Comparison of ENCODE assay signal across 1 cellular context in genomic region chr14:101288436-101289229, GRCh38.
A peak's percentile ranks its signal among the peaks of the same experiment; 100 is the strongest.
TF ChIP-seq lines count a peak whose summit lies in the region.

No MANE protein-coding gene starts in this region.

TF ChIP-seq in HepG2, 621 proteins besides CTCF, POLR2A, EP300 and RAD21 (continued from another document and continues in another):
- TF ChIP-seq ZNF605 (CRISPR knock-in tag; IDR thresholded peaks at IDR 0.05) (peak; percentile 52), NFKBIZ (CRISPR knock-in tag; IDR thresholded peaks at IDR 0.05) (peak; percentile 90), ZNF24 (IDR thresholded peaks at IDR 0.05) (peak; percentile 75; the same call in 1 of the 2 replicates), ATRX (CRISPR knock-in tag; IDR thresholded peaks at IDR 0.05; ENCODE audit: borderline replicate concordance) (no peak), ZNF878 (CRISPR knock-in tag; IDR thresholded peaks at IDR 0.05) (peak; percentile 73), TFE3 (CRISPR knock-in tag; IDR thresholded peaks at IDR 0.05) (peak; percentile 67), STAT5B (CRISPR knock-in tag; IDR thresholded peaks at IDR 0.05) (0 out of 2 replicates have a peak, but pooled peaks have one; percentile 29), ZBTB14 (CRISPR knock-in tag; IDR thresholded peaks at IDR 0.05) (no peak), MEIS1 (CRISPR knock-in tag; IDR thresholded peaks at IDR 0.05; ENCODE audit: borderline replicate concordance) (no peak; the same call in none of the 2 replicates), SMAD3 (CRISPR knock-in tag; IDR thresholded peaks at IDR 0.05) (peak; percentile 64), MIER3 (CRISPR knock-in tag; IDR thresholded peaks at IDR 0.05; ENCODE audit: borderline replicate concordance) (peak; percentile 96), ATAD3A (CRISPR knock-in tag; IDR thresholded peaks at IDR 0.05) (no peak), JUN (CRISPR knock-in tag; IDR thresholded peaks at IDR 0.05) (peak; percentile 80; the same call in 1 of the 2 replicates), ZNF253 (CRISPR knock-in tag; IDR thresholded peaks at IDR 0.05; ENCODE audit: borderline replicate concordance) (no peak), ATF3 (CRISPR knock-in tag; IDR thresholded peaks at IDR 0.05) (no peak; the same call in 1 of the 2 replicates), ZNF749 (CRISPR knock-in tag; IDR thresholded peaks at IDR 0.05; ENCODE audit: borderline replicate concordance) (peak; percentile 90; the same call in 1 of the 2 replicates), HBP1 (CRISPR knock-in tag; IDR thresholded peaks at IDR 0.05; ENCODE audit: low read depth) (peak; percentile 53; the same call in 1 of the 2 replicates), ZNF513 (CRISPR knock-in tag; conservative IDR thresholded peaks at IDR 0.05) (no peak), MBD4 (IDR thresholded peaks at IDR 0.05; ENCODE audit: borderline replicate concordance, low read length) (no peak), ARNT2 (CRISPR knock-in tag; IDR thresholded peaks at IDR 0.05; ENCODE audit: low read depth) (peak; percentile 56; the same call in 1 of the 2 replicates), ZBTB7A (CRISPR knock-in tag; IDR thresholded peaks at IDR 0.05) (peak; percentile 87; the same call in 1 of the 2 replicates), KLF16 (CRISPR knock-in tag; IDR thresholded peaks at IDR 0.05) (peak in 1 of 2 experiments; percentile 24; a peak in 1 of 4 replicates), BRD4 (CRISPR knock-in tag; IDR thresholded peaks at IDR 0.05) (no peak), ZNF367 (CRISPR knock-in tag; IDR thresholded peaks at IDR 0.05; ENCODE audit: borderline replicate concordance) (no peak), HMGXB4 (CRISPR knock-in tag; IDR thresholded peaks at IDR 0.05; ENCODE audit: borderline replicate concordance in 1 of 2, low read depth in 1 of 2) (peak in 1 of 2 experiments; percentile 50; a peak in 2 of 4 replicates), ZFP36 (IDR thresholded peaks at IDR 0.05; ENCODE audit: borderline replicate concordance, low read depth, low read length, partially characterized antibody) (no peak), MEF2D (CRISPR knock-in tag; IDR thresholded peaks at IDR 0.05) (peak; percentile 62; the same call in 1 of the 2 replicates), MED13 (CRISPR knock-in tag; IDR thresholded peaks at IDR 0.05) (no peak; the same call in 1 of the 2 replicates), ZFP82 (CRISPR knock-in tag; IDR thresholded peaks at IDR 0.05; ENCODE audit: borderline replicate concordance) (no peak; the same call in 1 of the 2 replicates), ZEB1 (IDR thresholded peaks at IDR 0.05; ENCODE audit: insufficient replicate concordance, low read depth) (peak; percentile 28), NFATC3 (CRISPR knock-in tag; IDR thresholded peaks at IDR 0.05) (no peak), ZNF598 (CRISPR knock-in tag; IDR thresholded peaks at IDR 0.05; ENCODE audit: borderline replicate concordance) (0 out of 2 replicates have a peak, but pooled peaks have one; percentile 51), SRY (CRISPR knock-in tag; IDR thresholded peaks at IDR 0.05) (peak; percentile 36; the same call in 1 of the 2 replicates), KDM5B (CRISPR knock-in tag; IDR thresholded peaks at IDR 0.05; ENCODE audit: borderline replicate concordance) (peak; percentile 77), HMGA1 (CRISPR knock-in tag; conservative IDR thresholded peaks at IDR 0.05) (no peak), SP4 (CRISPR knock-in tag; IDR thresholded peaks at IDR 0.05) (no peak; the same call in 1 of the 2 replicates), ZNF562 (CRISPR knock-in tag; IDR thresholded peaks at IDR 0.05; ENCODE audit: borderline replicate concordance) (no peak), PPARG (CRISPR knock-in tag; conservative IDR thresholded peaks at IDR 0.05) (peak; percentile 69; the same call in 1 of the 2 replicates), ZNF557 (CRISPR knock-in tag; IDR thresholded peaks at IDR 0.05) (no peak), RARA (CRISPR knock-in tag; IDR thresholded peaks at IDR 0.05) (peak; percentile 97), ZNF790 (CRISPR knock-in tag; IDR thresholded peaks at IDR 0.05; ENCODE audit: borderline replicate concordance) (no peak; the same call in 1 of the 2 replicates)
- TF ChIP-seq, protein P1, sequence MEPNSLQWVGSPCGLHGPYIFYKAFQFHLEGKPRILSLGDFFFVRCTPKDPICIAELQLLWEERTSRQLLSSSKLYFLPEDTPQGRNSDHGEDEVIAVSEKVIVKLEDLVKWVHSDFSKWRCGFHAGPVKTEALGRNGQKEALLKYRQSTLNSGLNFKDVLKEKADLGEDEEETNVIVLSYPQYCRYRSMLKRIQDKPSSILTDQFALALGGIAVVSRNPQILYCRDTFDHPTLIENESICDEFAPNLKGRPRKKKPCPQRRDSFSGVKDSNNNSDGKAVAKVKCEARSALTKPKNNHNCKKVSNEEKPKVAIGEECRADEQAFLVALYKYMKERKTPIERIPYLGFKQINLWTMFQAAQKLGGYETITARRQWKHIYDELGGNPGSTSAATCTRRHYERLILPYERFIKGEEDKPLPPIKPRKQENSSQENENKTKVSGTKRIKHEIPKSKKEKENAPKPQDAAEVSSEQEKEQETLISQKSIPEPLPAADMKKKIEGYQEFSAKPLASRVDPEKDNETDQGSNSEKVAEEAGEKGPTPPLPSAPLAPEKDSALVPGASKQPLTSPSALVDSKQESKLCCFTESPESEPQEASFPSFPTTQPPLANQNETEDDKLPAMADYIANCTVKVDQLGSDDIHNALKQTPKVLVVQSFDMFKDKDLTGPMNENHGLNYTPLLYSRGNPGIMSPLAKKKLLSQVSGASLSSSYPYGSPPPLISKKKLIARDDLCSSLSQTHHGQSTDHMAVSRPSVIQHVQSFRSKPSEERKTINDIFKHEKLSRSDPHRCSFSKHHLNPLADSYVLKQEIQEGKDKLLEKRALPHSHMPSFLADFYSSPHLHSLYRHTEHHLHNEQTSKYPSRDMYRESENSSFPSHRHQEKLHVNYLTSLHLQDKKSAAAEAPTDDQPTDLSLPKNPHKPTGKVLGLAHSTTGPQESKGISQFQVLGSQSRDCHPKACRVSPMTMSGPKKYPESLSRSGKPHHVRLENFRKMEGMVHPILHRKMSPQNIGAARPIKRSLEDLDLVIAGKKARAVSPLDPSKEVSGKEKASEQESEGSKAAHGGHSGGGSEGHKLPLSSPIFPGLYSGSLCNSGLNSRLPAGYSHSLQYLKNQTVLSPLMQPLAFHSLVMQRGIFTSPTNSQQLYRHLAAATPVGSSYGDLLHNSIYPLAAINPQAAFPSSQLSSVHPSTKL (CRISPR knock-in tag; IDR thresholded peaks at IDR 0.05) = peak; percentile 100
- TF ChIP-seq, protein P2, sequence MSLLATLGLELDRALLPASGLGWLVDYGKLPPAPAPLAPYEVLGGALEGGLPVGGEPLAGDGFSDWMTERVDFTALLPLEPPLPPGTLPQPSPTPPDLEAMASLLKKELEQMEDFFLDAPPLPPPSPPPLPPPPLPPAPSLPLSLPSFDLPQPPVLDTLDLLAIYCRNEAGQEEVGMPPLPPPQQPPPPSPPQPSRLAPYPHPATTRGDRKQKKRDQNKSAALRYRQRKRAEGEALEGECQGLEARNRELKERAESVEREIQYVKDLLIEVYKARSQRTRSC (CRISPR knock-in tag; IDR thresholded peaks at IDR 0.05; ENCODE audit: low read depth) = 0 out of 2 replicates have a peak, but pooled peaks have one; percentile 8
- TF ChIP-seq, protein P3, sequence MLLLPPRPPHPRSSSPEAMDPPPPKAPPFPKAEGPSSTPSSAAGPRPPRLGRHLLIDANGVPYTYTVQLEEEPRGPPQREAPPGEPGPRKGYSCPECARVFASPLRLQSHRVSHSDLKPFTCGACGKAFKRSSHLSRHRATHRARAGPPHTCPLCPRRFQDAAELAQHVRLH (CRISPR knock-in tag; IDR thresholded peaks at IDR 0.05; ENCODE audit: borderline replicate concordance, low read depth) = peak; percentile 60; the same call in 1 of the 2 replicates
- TF ChIP-seq, protein P4, sequence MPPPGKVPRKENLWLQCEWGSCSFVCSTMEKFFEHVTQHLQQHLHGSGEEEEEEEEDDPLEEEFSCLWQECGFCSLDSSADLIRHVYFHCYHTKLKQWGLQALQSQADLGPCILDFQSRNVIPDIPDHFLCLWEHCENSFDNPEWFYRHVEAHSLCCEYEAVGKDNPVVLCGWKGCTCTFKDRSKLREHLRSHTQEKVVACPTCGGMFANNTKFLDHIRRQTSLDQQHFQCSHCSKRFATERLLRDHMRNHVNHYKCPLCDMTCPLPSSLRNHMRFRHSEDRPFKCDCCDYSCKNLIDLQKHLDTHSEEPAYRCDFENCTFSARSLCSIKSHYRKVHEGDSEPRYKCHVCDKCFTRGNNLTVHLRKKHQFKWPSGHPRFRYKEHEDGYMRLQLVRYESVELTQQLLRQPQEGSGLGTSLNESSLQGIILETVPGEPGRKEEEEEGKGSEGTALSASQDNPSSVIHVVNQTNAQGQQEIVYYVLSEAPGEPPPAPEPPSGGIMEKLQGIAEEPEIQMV (CRISPR knock-in tag; IDR thresholded peaks at IDR 0.05; ENCODE audit: low read depth) = peak; percentile 70
- TF ChIP-seq, protein P5, sequence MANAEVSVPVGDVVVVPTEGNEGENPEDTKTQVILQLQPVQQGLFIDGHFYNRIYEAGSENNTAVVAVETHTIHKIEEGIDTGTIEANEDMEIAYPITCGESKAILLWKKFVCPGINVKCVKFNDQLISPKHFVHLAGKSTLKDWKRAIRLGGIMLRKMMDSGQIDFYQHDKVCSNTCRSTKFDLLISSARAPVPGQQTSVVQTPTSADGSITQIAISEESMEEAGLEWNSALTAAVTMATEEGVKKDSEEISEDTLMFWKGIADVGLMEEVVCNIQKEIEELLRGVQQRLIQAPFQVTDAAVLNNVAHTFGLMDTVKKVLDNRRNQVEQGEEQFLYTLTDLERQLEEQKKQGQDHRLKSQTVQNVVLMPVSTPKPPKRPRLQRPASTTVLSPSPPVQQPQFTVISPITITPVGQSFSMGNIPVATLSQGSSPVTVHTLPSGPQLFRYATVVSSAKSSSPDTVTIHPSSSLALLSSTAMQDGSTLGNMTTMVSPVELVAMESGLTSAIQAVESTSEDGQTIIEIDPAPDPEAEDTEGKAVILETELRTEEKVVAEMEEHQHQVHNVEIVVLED (CRISPR knock-in tag; IDR thresholded peaks at IDR 0.05; ENCODE audit: borderline replicate concordance) = peak; percentile 48; the same call in 1 of the 2 replicates
- TF ChIP-seq, protein P6, sequence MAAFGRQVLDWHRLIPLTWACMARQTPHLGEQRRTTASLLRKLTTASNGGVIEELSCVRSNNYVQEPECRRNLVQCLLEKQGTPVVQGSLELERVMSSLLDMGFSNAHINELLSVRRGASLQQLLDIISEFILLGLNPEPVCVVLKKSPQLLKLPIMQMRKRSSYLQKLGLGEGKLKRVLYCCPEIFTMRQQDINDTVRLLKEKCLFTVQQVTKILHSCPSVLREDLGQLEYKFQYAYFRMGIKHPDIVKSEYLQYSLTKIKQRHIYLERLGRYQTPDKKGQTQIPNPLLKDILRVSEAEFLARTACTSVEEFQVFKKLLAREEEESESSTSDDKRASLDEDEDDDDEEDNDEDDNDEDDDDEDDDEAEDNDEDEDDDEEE (CRISPR knock-in tag; IDR thresholded peaks at IDR 0.05) = no peak
